In the genomic region with DNA sequence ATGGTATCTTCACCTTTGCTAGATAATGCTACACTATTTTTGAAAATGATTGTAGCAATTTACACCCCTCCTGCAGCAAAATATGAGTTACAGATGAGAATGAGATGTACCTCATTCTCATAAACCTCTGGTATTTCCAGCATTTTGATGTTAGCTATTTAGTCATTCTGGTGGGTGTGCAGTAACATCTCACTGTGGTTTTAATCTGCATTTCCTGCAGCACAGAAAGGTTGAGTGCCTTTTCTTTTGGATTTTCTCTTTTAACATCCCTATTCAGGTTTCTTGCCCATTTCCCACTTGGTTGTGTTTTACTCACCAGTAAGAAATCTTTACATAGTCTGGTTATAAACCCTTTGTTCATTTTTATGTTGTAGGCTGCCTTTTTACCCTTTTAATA, we compare ENCODE assay signal across 22 cellular contexts.
DNase-seq lines count a peak whose midpoint lies in the region; ATAC-seq, FAIRE-seq and TF ChIP-seq lines count a peak whose summit lies in the region.
"Had no signal": no experiment of that assay in that cellular context is flagged by ENCODE, and none has a peak within 500 bp of the region (broad histone marks: within the 10 kb centered on the region; RNA-seq: fewer than 3 reads in every experiment).

No MANE protein-coding gene starts in this region.

- DNase-seq in A549 (ENCODE audit: low read depth in 1 of 2, low spot score in 1 of 2) (no peak), AG10803 (ENCODE audit: low read depth) (peak; percentile 53), LHCN-M2 (ENCODE audit: low read depth) (peak; percentile 53), epithelial cell of prostate (ENCODE audit: low read depth, low spot score) (no peak), D341Med (ENCODE audit: low spot score) (no peak), caudate nucleus (lab: John Stamatoyannopoulos, UW) (no peak), cerebellar nuclear complex (lab: John Stamatoyannopoulos, UW) (no peak)
- DNase-seq: CD4-positive, alpha-beta memory T cell; GF-D8; left cardiac atrium; NCI-H1105; NCI-H1930; NCI-H345; NCI-H748 treated with DMSO at 0.1 percent for 48 hours; psoas muscle; stimulated activated CD8-positive, alpha-beta memory T cell treated with anti-CD3 and anti-CD28 coated beads, Interleukin-4, amount 100 ng/mL, for 48 hours; substantia nigra; upper lobe of left lung; WERI-Rb-1 had no signal

- CTCF ChIA-PET in A549 (lab: Yijun Ruan, JAX) = no interaction called here

- H3K4me3 ChIP-seq in A549 = no peak overlapping the region
- H3K4me3 ChIP-seq in AG10803 (ENCODE audit: low read length) = no peak overlapping the region
- H3K4me3 ChIP-seq: psoas muscle, SK-N-MC, upper lobe of left lung had no signal

- TF ChIP-seq CTCF in A549 (IDR thresholded peaks at IDR 0.05) (no peak), AG10803 (conservative IDR thresholded peaks at IDR 0.05; ENCODE audit: low read length) (no peak)

- no peak for FAIRE-seq in A549 (lab: Jason Lieb, UNC)
- FAIRE-seq: endothelial cell of umbilical vein had no signal

- no peak for TF ChIP-seq EP300 in A549 (IDR thresholded peaks at IDR 0.05)

- POLR2A ChIA-PET in A549 (lab: Yijun Ruan, JAX) = no interaction called here

- TF ChIP-seq RAD21 in A549 (conservative IDR thresholded peaks at IDR 0.05 in 1 of 2, IDR thresholded peaks at IDR 0.05 in 1 of 2) = no peak

- ATAC-seq in A549 (no peak), HG03354 (IDR thresholded peaks at IDR 0.05; ENCODE audit: poor library complexity, severe bottlenecking, unreplicated experiment) (no peak)
- ATAC-seq: left cardiac atrium, psoas muscle had no signal

- no peak for TF ChIP-seq POLR2A in A549 (IDR thresholded peaks at IDR 0.05; ENCODE audit: low read length)

- H3K27ac ChIP-seq in A549 (no peak overlapping the region), epithelial cell of prostate (peak overlapping the region; percentile 1), caudate nucleus (ENCODE audit: low read depth, low read length) (no peak overlapping the region)
- H3K27ac ChIP-seq: psoas muscle, SK-N-MC, upper lobe of left lung, WERI-Rb-1 had no signal

- H3K4me2 ChIP-seq in A549 = no peak overlapping the region

- peaks cover 24% of the 10 kb centered on the region; the same call in 2 of the 3 replicates for H3K4me1 ChIP-seq in A549

- H3K9me3 ChIP-seq in A549 = no peaks in the 10 kb centered on the region
- H3K9me3 ChIP-seq: psoas muscle, upper lobe of left lung had no signal

TF ChIP-seq in A549, 52 proteins besides CTCF, POLR2A, EP300 and RAD21:
- 0 out of 3 replicates have a peak, but pooled peaks have one; percentile 2 for TF ChIP-seq SMC3 (IDR thresholded peaks at IDR 0.05)
- no peak for TF ChIP-seq HOXB5 (CRISPR knock-in tag; IDR thresholded peaks at IDR 0.05)
- TF ChIP-seq MYC (IDR thresholded peaks at IDR 0.05; ENCODE audit: borderline replicate concordance, low read length) = no peak

Comparison
In these comparisons a context has a peak if more than half of its experiments do, and no peak if none do; other contexts are left out.
1. DNase-seq: peak in AG10803 (single experiment) and LHCN-M2 (single experiment); none in A549 (0 of 2), epithelial cell of prostate (single experiment), D341Med (single experiment), caudate nucleus (0 of 61) and cerebellar nuclear complex (0 of 2).